10 cellular contexts compared by ENCODE assay signal in the genomic region with DNA sequence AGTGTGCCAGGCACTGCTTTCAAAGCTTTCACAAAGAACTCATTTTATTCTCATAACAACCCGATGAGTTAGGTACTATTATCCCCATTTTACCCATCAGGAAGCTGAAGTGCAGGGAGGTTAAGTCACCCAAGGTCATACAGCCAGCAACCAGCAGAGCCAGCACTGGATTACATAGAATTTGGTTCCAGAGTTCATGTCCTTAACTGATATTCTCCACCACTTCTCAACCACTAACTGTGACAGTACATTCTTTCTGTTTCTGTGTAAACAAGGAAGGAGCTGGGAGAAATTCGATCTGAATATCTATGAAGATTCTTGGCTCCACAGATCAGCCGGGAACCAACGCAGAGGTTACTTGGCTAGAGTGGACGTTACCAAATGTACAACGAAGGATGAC.
DNase-seq lines count a peak whose midpoint lies in the region; ATAC-seq and TF ChIP-seq lines count a peak whose summit lies in the region.
"Had no signal": no experiment of that assay in that cellular context is flagged by ENCODE, and none has a peak within 500 bp of the region (broad histone marks: within the 10 kb centered on the region; RNA-seq: fewer than 3 reads in every experiment).

No MANE protein-coding gene starts in this region.

- peaks cover 10% of the 10 kb centered on the region for H3K4me1 Mint-ChIP-seq in progenitor cell of endocrine pancreas (ENCODE audit: low read depth)

- no peaks in the 10 kb centered on the region for H3K27me3 Mint-ChIP-seq in progenitor cell of endocrine pancreas
- H3K27me3 Mint-ChIP-seq: activated CD4-positive, alpha-beta T cell treated with anti-CD3 and anti-CD28 coated beads for 36 hours had no signal

- ATAC-seq in HG02798 (IDR thresholded peaks at IDR 0.05; ENCODE audit: poor library complexity, unreplicated experiment) (no peak), HG02981 (IDR thresholded peaks at IDR 0.05; ENCODE audit: unreplicated experiment) (no peak)

- peaks cover 11% of the 10 kb centered on the region for H3K36me3 Mint-ChIP-seq in progenitor cell of endocrine pancreas (ENCODE audit: insufficient read depth)

- H3K4me3 Mint-ChIP-seq in progenitor cell of endocrine pancreas (ENCODE audit: low read depth): no peak overlapping the region
- H3K4me3 Mint-ChIP-seq: activated CD4-positive, alpha-beta T cell treated with anti-CD3 and anti-CD28 coated beads for 36 hours; activated T-helper 1 cell treated with anti-CD3 and anti-CD28 coated beads, Interleukin-12 subunit alpha, Interleukin-12 subunit beta, Interleukin-2, Interleukin-4 antibody, amounts not matched to agents 30 ng/mL and 10 ng/mL and 1 ng/mL, durations not matched to agents 14 hours and 24 hours and 36 hours had no signal

- no peak for TF ChIP-seq CTCF in progenitor cell of endocrine pancreas (IDR thresholded peaks at IDR 0.05; ENCODE audit: unreplicated experiment)

- DNase-seq in EH (ENCODE audit: low read depth) (peak; percentile 58), NCI-H526 (lab: John Stamatoyannopoulos, UW) (peak; percentile 31 to 55), fibroblast of peridontal ligament (ENCODE audit: extremely low read depth) (peak; percentile 82), progenitor cell of endocrine pancreas (ENCODE audit: low spot score, unreplicated experiment) (no peak), midbrain (lab: John Stamatoyannopoulos, UW) (no peak), amniotic stem cell (lab: John Stamatoyannopoulos, UW) (no peak)
- DNase-seq: activated CD4-positive, alpha-beta T cell treated with anti-CD3 and anti-CD28 coated beads for 36 hours had no signal

- peaks cover 6% of the 10 kb centered on the region for H3K9me3 Mint-ChIP-seq in progenitor cell of endocrine pancreas (ENCODE audit: low read depth)
- H3K9me3 Mint-ChIP-seq: activated T-helper 1 cell treated with anti-CD3 and anti-CD28 coated beads, Interleukin-12 subunit alpha, Interleukin-12 subunit beta, Interleukin-2, Interleukin-4 antibody, amounts not matched to agents 30 ng/mL and 10 ng/mL and 1 ng/mL, durations not matched to agents 14 hours and 24 hours and 36 hours had no signal

- peak overlapping the region; percentile 67 for H3K27ac Mint-ChIP-seq in progenitor cell of endocrine pancreas
- H3K27ac Mint-ChIP-seq: activated CD4-positive, alpha-beta T cell treated with anti-CD3 and anti-CD28 coated beads for 36 hours; activated T-helper 1 cell treated with anti-CD3 and anti-CD28 coated beads, Interleukin-12 subunit alpha, Interleukin-12 subunit beta, Interleukin-2, Interleukin-4 antibody, amounts not matched to agents 30 ng/mL and 10 ng/mL and 1 ng/mL, durations not matched to agents 14 hours and 24 hours and 36 hours had no signal

Comparison
In these comparisons a context has a peak if more than half of its experiments do, and no peak if none do; other contexts are left out.
1. DNase-seq: peak in EH (single experiment), NCI-H526 (2 of 2) and fibroblast of peridontal ligament (single experiment); none in progenitor cell of endocrine pancreas (single experiment), midbrain (single experiment) and amniotic stem cell (single experiment).